In the genomic region with DNA sequence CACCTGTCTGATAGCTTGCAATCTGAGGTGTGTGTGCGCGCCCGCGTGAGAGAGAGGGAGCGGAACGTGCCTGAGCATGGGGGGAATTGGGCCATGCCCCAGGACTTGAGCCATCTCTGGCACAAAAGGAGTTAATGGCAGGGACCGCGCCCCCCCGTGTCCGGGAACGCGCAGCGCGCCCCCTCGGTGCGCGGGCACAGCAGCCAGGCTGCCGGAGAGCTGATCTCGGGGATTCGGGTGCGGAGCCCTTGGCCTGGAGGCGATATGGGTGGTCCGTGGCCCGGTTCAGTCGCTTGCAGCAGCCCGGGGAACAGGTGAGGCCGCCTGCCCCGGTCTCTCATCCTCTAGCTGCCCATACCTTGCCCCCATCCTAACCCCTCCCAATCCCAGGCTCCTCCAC, we compare ENCODE assay signal across 9 cellular contexts. TPM values are rescaled to one million over a fixed set of nuclear protein-coding genes. Genes with fewer than 3 reads are reported as not detected.
A peak's percentile ranks its signal among the peaks of the same experiment; 100 is the strongest.
DNase-seq lines count a peak whose midpoint lies in the region; ATAC-seq, FAIRE-seq and TF ChIP-seq lines count a peak whose summit lies in the region.
"Had no signal": no experiment of that assay in that cellular context is flagged by ENCODE, and none has a peak within 500 bp of the region (broad histone marks: within the 10 kb centered on the region; RNA-seq: fewer than 3 reads in every experiment).

A gene (plus strand): TSS at position 191 of the 400 bp plus-strand sequence. CDS start 2,909 bp downstream, outside the sequence.

- no peak within 1 kb of the TSS for H3K23ac ChIP-seq in H1 (ENCODE audit: insufficient read length)

- H3K9me3 ChIP-seq in H1 (ENCODE audit: insufficient read depth in 2 of 2, low read depth in 1 of 2, low read length in 1 of 2): no peaks in the 10 kb centered on the region
- H3K9me3 ChIP-seq in vagina: no peaks in the 10 kb centered on the region

- no peak within 1 kb of the TSS for H3K18ac ChIP-seq in H1 (ENCODE audit: extremely low read depth, low read length)

- no peak within 1 kb of the TSS for H2BK12ac ChIP-seq in H1 (ENCODE audit: low read depth, low read length)

- CTCF ChIA-PET in H1 (lab: Charles Lee; ENCODE audit: partially characterized antibody): interaction anchor here (1.0 to 1.4 kb wide), 3 partner anchors 17 to 45 kb away, joined by 3 to 4 read pairs (median 4); no protein-coding TSS in a partner anchor

- H3K27me3 Mint-ChIP-seq in natural killer cell (ENCODE audit: low read depth in 2 of 2): no peaks in the 10 kb centered on the region
- H3K27me3 Mint-ChIP-seq in natural killer cell treated with Interleukin-12 subunit alpha and Interleukin-12 subunit beta and Interleukin-15 and Interleukin-18, amount 100 ng/mL, for 72 hours: peaks cover 0 to 3% of the 10 kb centered on the region in 2 donors
- no peaks in the 10 kb centered on the region for H3K27me3 Mint-ChIP-seq in naive B cell

- ATAC-seq in natural killer cell (no peak), naive B cell (ENCODE audit: low read depth in 2 of 2) (no peak), GM18868 (IDR thresholded peaks at IDR 0.05; ENCODE audit: unreplicated experiment) (no peak)
- ATAC-seq in natural killer cell treated with Interleukin-12 subunit alpha and Interleukin-12 subunit beta and Interleukin-15 and Interleukin-18, amount 100 ng/mL, for 72 hours: no peak

- no peak within 1 kb of the TSS for H2AFZ ChIP-seq in H1 (ENCODE audit: low read length)

- H3K56ac ChIP-seq in H1 (replicated peaks; ENCODE audit: insufficient read length, low read depth, low read length): no peak within 1 kb of the TSS

- no peak within 1 kb of the TSS; a peak in 2 of 7 replicates for H3K9ac ChIP-seq in H1 (replicated peaks in 1 of 4; ENCODE audit: extremely low read depth in 1 of 4, low read depth in 3 of 4, low read length in 3 of 4)

- no peaks in the 10 kb centered on the region for H3K27me3 ChIP-seq in H1 (replicated peaks in 1 of 4; ENCODE audit: control insufficient read depth in 3 of 4, extremely low read depth in 1 of 4, insufficient read depth in 3 of 4, low read length in 3 of 4)
- H3K27me3 ChIP-seq in vagina: no peaks in the 10 kb centered on the region

- H3K4me3 ChIP-seq in H1 (ENCODE audit: extremely low read depth in 1 of 4, insufficient read depth in 2 of 4, low read depth in 3 of 4, low read length in 4 of 4) (peak within 1 kb of the TSS; percentile 63 to 79 (median 66)), vagina (peak within 1 kb of the TSS; percentile 31 to 34)

- H2BK120ac ChIP-seq in H1 (replicated peaks; ENCODE audit: low read depth, low read length): no peak within 1 kb of the TSS

- H3K4ac ChIP-seq in H1 (replicated peaks; ENCODE audit: insufficient read length, low read depth, low read length): no peak within 1 kb of the TSS

- TF ChIP-seq EP300 in H1 (IDR thresholded peaks at IDR 0.05; ENCODE audit: borderline replicate concordance in 1 of 2, low read depth in 2 of 2, low read length in 2 of 2): no peak

- no peaks in the 10 kb centered on the region for H3K9me3 Mint-ChIP-seq in natural killer cell
- H3K9me3 Mint-ChIP-seq in natural killer cell treated with Interleukin-12 subunit alpha and Interleukin-12 subunit beta and Interleukin-15 and Interleukin-18, amount 100 ng/mL, for 72 hours: no peaks in the 10 kb centered on the region
- H3K9me3 Mint-ChIP-seq in naive B cell: no peaks in the 10 kb centered on the region

- H3K23me2 ChIP-seq in H1 (ENCODE audit: low read depth, low read length): peaks cover 5% of the 10 kb centered on the region; the same call in 1 of the 2 replicates

- intact Hi-C loops in natural killer cell (cut with micrococcal nuclease): no loop called here
- intact Hi-C loops in vagina (cut with DNase I): no loop called here

- POLR2A ChIA-PET in H1 (lab: Charles Lee; ENCODE audit: partially characterized antibody): interaction anchor here (1.0 to 1.5 kb wide), 5 partner anchors 10 to 100 kb away, joined by 3 to 4 read pairs (median 3); no protein-coding TSS in a partner anchor

- peaks cover 4 to 17% (median 6%) of the 10 kb centered on the region in 4 experiments for H3K4me1 ChIP-seq in H1 (replicated peaks in 1 of 4; ENCODE audit: control insufficient read depth in 3 of 4, insufficient read depth in 4 of 4, low read length in 3 of 4)
- H3K4me1 ChIP-seq in vagina: peaks cover 17% of the 10 kb centered on the region

- no peak within 1 kb of the TSS for H4K91ac ChIP-seq in H1 (replicated peaks; ENCODE audit: insufficient read length, low read length)

- H3K4me2 ChIP-seq in H1 (ENCODE audit: insufficient read depth in 1 of 2, low read depth in 2 of 2, low read length in 2 of 2): peak within 1 kb of the TSS; percentile 75 to 89

- no peak within 1 kb of the TSS for H3K14ac ChIP-seq in H1 (ENCODE audit: insufficient read length)

- no peaks in the 10 kb centered on the region for H3K79me1 ChIP-seq in H1 (ENCODE audit: low read depth, low read length)

- H2AK5ac ChIP-seq in H1 (ENCODE audit: low read depth, low read length): no peak within 1 kb of the TSS

- H4K5ac ChIP-seq in H1 (ENCODE audit: insufficient read length, low read depth, low read length): peak within 1 kb of the TSS; percentile 18

- H3K27ac Mint-ChIP-seq in natural killer cell (peak within 1 kb of the TSS in 1 of 2 donors; percentile 70), naive B cell (peak within 1 kb of the TSS in 5 of 6 donors; percentile 73 to 94 (median 81))
- H3K27ac Mint-ChIP-seq in natural killer cell treated with Interleukin-12 subunit alpha and Interleukin-12 subunit beta and Interleukin-15 and Interleukin-18, amount 100 ng/mL, for 72 hours: no peak within 1 kb of the TSS

- H3K79me2 ChIP-seq in H1 (ENCODE audit: control insufficient read depth in 1 of 2, insufficient read depth in 2 of 2, low read length in 2 of 2): no peaks in the 10 kb centered on the region

- H2BK20ac ChIP-seq in H1 (ENCODE audit: low read length): no peak within 1 kb of the TSS

- TF ChIP-seq CTCF in natural killer cell (IDR thresholded peaks at IDR 0.05) (no peak), H1 (IDR thresholded peaks at IDR 0.05; ENCODE audit: control extremely low read depth in 1 of 3, insufficient read depth in 1 of 3, low read depth in 1 of 3, low read length in 3 of 3) (no peak), vagina (IDR thresholded peaks at IDR 0.05) (no peak)

- no peak within 1 kb of the TSS for H2BK15ac ChIP-seq in H1 (ENCODE audit: low read length)

- 0 out of 4 replicates have a peak, but pooled peaks of 1 of the 2 experiments have one; percentile 2 for TF ChIP-seq RAD21 in H1 (IDR thresholded peaks at IDR 0.05 in 1 of 2, conservative IDR thresholded peaks at IDR 0.05 in 1 of 2; ENCODE audit: low read depth in 2 of 2, low read length in 2 of 2)

- no peak for FAIRE-seq in H1 (lab: Jason Lieb, UNC)

- peaks cover 0 to 15% of the 10 kb centered on the region in 2 donors for H3K4me1 Mint-ChIP-seq in natural killer cell
- H3K4me1 Mint-ChIP-seq in natural killer cell treated with Interleukin-12 subunit alpha and Interleukin-12 subunit beta and Interleukin-15 and Interleukin-18, amount 100 ng/mL, for 72 hours (ENCODE audit: low read depth in 2 of 2): peaks cover 10 to 16% of the 10 kb centered on the region in 2 donors
- H3K4me1 Mint-ChIP-seq in naive B cell: peaks cover 12 to 19% (median 16%) of the 10 kb centered on the region in 3 donors

- H4K20me1 ChIP-seq in H1 (replicated peaks in 1 of 2; ENCODE audit: control insufficient read depth in 1 of 2, insufficient read depth in 2 of 2, low read length in 2 of 2): no peaks in the 10 kb centered on the region

- no peak within 1 kb of the TSS for H2BK5ac ChIP-seq in H1 (ENCODE audit: low read depth, low read length)

- 0% methylated on average over 4 of the region's 28 CpGs; no CpG with 5 or more reads in 1 of the 2 experiments for WGBS in H1 (ENCODE audit: extremely low coverage in 1 of 2, insufficient coverage in 1 of 2, insufficient read length in 1 of 2, insufficient replicate concordance in 2 of 2, low coverage in 1 of 2, low lambda C conversion rate in 2 of 2, missing lambda C conversion rate in 1 of 2), 2 experiments

- H3K27ac ChIP-seq in H1 (ENCODE audit: low read depth, low read length) (no peak within 1 kb of the TSS), vagina (no peak within 1 kb of the TSS)

- peak within 1 kb of the TSS; percentile 40 for H3K4me3 Mint-ChIP-seq in natural killer cell
- no peak within 1 kb of the TSS for H3K4me3 Mint-ChIP-seq in natural killer cell treated with Interleukin-12 subunit alpha and Interleukin-12 subunit beta and Interleukin-15 and Interleukin-18, amount 100 ng/mL, for 72 hours
- H3K4me3 Mint-ChIP-seq in naive B cell: peak within 1 kb of the TSS in 7 of 8 donors; percentile 5 to 86 (median 62)

- H3K36me3 ChIP-seq in H1 (ENCODE audit: control insufficient read depth in 2 of 4, insufficient read depth in 4 of 4, low read length in 3 of 4) (peaks cover 0 to 10% (median 3%) of the 10 kb centered on the region in 4 experiments; a peak in 3 of 8 replicates), vagina (peaks cover 0 to 4% of the 10 kb centered on the region in 2 donors)

- H4K8ac ChIP-seq in H1 (ENCODE audit: extremely low read depth, insufficient read depth, low read length): no peak within 1 kb of the TSS

- H3K36me3 Mint-ChIP-seq in natural killer cell (no peaks in the 10 kb centered on the region), naive B cell (no peaks in the 10 kb centered on the region)
- no peaks in the 10 kb centered on the region for H3K36me3 Mint-ChIP-seq in natural killer cell treated with Interleukin-12 subunit alpha and Interleukin-12 subunit beta and Interleukin-15 and Interleukin-18, amount 100 ng/mL, for 72 hours

- no peak for DNase-seq in natural killer cell
- no peak for DNase-seq in natural killer cell treated with Interleukin-12 subunit alpha and Interleukin-12 subunit beta and Interleukin-15 and Interleukin-18, amount 100 ng/mL, for 72 hours (ENCODE audit: low spot score)
- peak in 1 of 2 experiments; percentile 60 for DNase-seq in H1 (ENCODE audit: low read depth in 1 of 2, low spot score in 2 of 2)
- no peak for DNase-seq in naive B cell
- DNase-seq in vagina (ENCODE audit: extremely low spot score in 2 of 2): no peak
- DNase-seq in GF-D8 (lab: John Stamatoyannopoulos, UW): no peak
- no peak for DNase-seq in cortex of kidney (lab: John Stamatoyannopoulos, UW)
- DNase-seq: GDM1 had no signal

- TF ChIP-seq POLR2A in H1 (IDR thresholded peaks at IDR 0.05; ENCODE audit: control extremely low read depth in 1 of 2, low read depth in 2 of 2, low read length in 2 of 2): 0 out of 3 replicates have a peak, but pooled peaks of 1 of the 2 experiments have one; percentile 45
- no peak for TF ChIP-seq POLR2A in vagina (IDR thresholded peaks at IDR 0.05)

RNA-seq across cellular contexts. Expression of the gene that starts here (rescaled TPM):
- total RNA-seq in natural killer cell: 1 to 10 TPM; 4.0 to 4.3 (median 4.0) TPM
- total RNA-seq in natural killer cell treated with Interleukin-12 subunit alpha and Interleukin-12 subunit beta and Interleukin-15 and Interleukin-18, amount 100 ng/mL, for 72 hours: 1 to 10 TPM in 1 of 2 donors, under 1 TPM in 1; 0.78 to 1.6 TPM
- total RNA-seq in H1 (2021; fragmentation: NEBNext Ultra II Directional; extraction: Animal tissue kit (Norgen Biotek cat#: 25700)): 14.8 and 15.3 TPM in 2 replicates
- 12.0 and 15.0 TPM in 2 replicates for polyA plus RNA-seq in H1 (2011; rRNA removed)
- 7.6 TPM for polyA plus RNA-seq in H1 (2011; cell fraction: cytosol; rRNA removed)
- 11.9 TPM for polyA plus RNA-seq in H1 (2011; cell fraction: nucleus; rRNA removed)
- 8.1 to 12.6 TPM (median 10.6 TPM) in 4 replicates for polyA plus RNA-seq in H1 (2012, experiment 1 of 2)
- 7.0 TPM for polyA plus RNA-seq in H1 (2012, experiment 2 of 2)
- 12.8 TPM for polyA plus RNA-seq in H1 (2013, experiment 1 of 2)
- 12.9 TPM for polyA plus RNA-seq in H1 (2013, experiment 2 of 2)
- polyA minus RNA-seq in H1 (2011; rRNA and poly(A)+ RNA removed): 13.7 and 16.9 TPM in 2 replicates
- 6.1 TPM for polyA minus RNA-seq in H1 (2011; cell fraction: cytosol; rRNA and poly(A)+ RNA removed)
- polyA minus RNA-seq in H1 (2011; cell fraction: nucleus; rRNA and poly(A)+ RNA removed): 5.5 TPM
- under 1 TPM in 2 of 6 donors, not detected in 4; 0.09 to 0.35 TPM for polyA plus RNA-seq in naive B cell (ENCODE audit: low read depth in 6 of 6)
- total RNA-seq in vagina: 1.7 TPM

Comparison
In these comparisons a context has a peak if more than half of its experiments do, and no peak if none do; other contexts are left out.
1. RNA of the gene that starts here (polyA plus RNA-seq): 7.0 to 15.0 TPM in H1; 0.09 to 0.35 TPM in naive B cell; every median in the first group is over 4 times any median in the second.
2. H3K27ac Mint-ChIP-seq: peak in naive B cell (5 of 6); none in natural killer cell treated with Interleukin-12 subunit alpha and Interleukin-12 subunit beta and Interleukin-15 and Interleukin-18, amount 100 ng/mL, for 72 hours (0 of 2).